8 cellular contexts compared by ENCODE assay signal in genomic region chr22:30325065-30325720, GRCh38. TPM values are rescaled to one million over a fixed set of nuclear protein-coding genes. Genes with fewer than 3 reads are reported as not detected.
DNase-seq lines count a peak whose midpoint lies in the region; ATAC-seq and TF ChIP-seq lines count a peak whose summit lies in the region.

No MANE protein-coding gene starts in this region.

- DNase-seq in SJSA1 (ENCODE audit: low read depth in 1 of 2, low spot score in 2 of 2) = peak; percentile 69 to 79
- DNase-seq in neural crest cell (ENCODE audit: low read depth, low spot score) = no peak
- DNase-seq in NCI-H2171 treated with DMSO at 0.1 percent for 48 hours (lab: John Stamatoyannopoulos, UW) = no peak

- ATAC-seq in esophagus mucosa (peak; percentile 48), HG03097 (IDR thresholded peaks at IDR 0.05; ENCODE audit: low FRiP score, unreplicated experiment) (no peak), HG03565 (IDR thresholded peaks at IDR 0.05; ENCODE audit: unreplicated experiment) (no peak), GM21447 (IDR thresholded peaks at IDR 0.05; ENCODE audit: unreplicated experiment) (no peak)

- no peaks in the 10 kb centered on the region for H3K9me3 Mint-ChIP-seq in neural crest cell

- peaks cover 3% of the 10 kb centered on the region for H3K9me3 ChIP-seq in SJSA1 (replicated peaks)

- H3K4me3 ChIP-seq in GM08714 (ENCODE audit: low read length) (peak overlapping the region; percentile 94), SJSA1 (peak overlapping the region; percentile 99)

- H3K36me3 ChIP-seq in SJSA1 = peaks cover 44% of the 10 kb centered on the region

- H3K27ac Mint-ChIP-seq in neural crest cell (ENCODE audit: unreplicated experiment) = no peak overlapping the region

- H3K27me3 ChIP-seq in SJSA1 (replicated peaks) = no peaks in the 10 kb centered on the region

- H3K36me3 Mint-ChIP-seq in neural crest cell (ENCODE audit: low read depth) = no peaks in the 10 kb centered on the region

- peaks cover 29% of the 10 kb centered on the region for H3K4me1 ChIP-seq in SJSA1 (replicated peaks)

- peak overlapping the region; percentile 89 for H3K4me3 Mint-ChIP-seq in neural crest cell

- H3K4me1 Mint-ChIP-seq in neural crest cell = peaks cover 23% of the 10 kb centered on the region

- no peak for TF ChIP-seq CTCF in neural crest cell (conservative IDR thresholded peaks at IDR 0.05)

- H3K27ac ChIP-seq in SJSA1 = peak overlapping the region; percentile 14

- H3K27me3 Mint-ChIP-seq in neural crest cell (ENCODE audit: low read depth) = no peaks in the 10 kb centered on the region

RNA-seq across cellular contexts. Expression of gene TBC1D10A, which starts 1.5 kb away (rescaled TPM):
- total RNA-seq in SJSA1 (2014; rRNA removed; shearing (Covaris generic)) = 17.4 and 18.1 TPM in 2 replicates
- total RNA-seq in esophagus mucosa = 44.5 TPM
- 8.2 and 8.5 TPM in 2 replicates for total RNA-seq in neural crest cell

RNA-seq across cellular contexts. Expression of gene SF3A1, which starts 31.5 kb away (rescaled TPM):
- total RNA-seq in SJSA1 (2014; rRNA removed; shearing (Covaris generic)) = 12.1 and 37.2 TPM in 2 replicates
- total RNA-seq in esophagus mucosa (111 TPM), neural crest cell (252 and 265 TPM in 2 replicates)

RNA-seq across cellular contexts. Expression of gene CCDC157, which starts 31.6 kb away (rescaled TPM):
- 1.9 and 4.5 TPM in 2 replicates for total RNA-seq in SJSA1 (2014; rRNA removed; shearing (Covaris generic))
- 1.2 TPM for total RNA-seq in esophagus mucosa
- 8.3 and 9.3 TPM in 2 replicates for total RNA-seq in neural crest cell

RNA-seq across cellular contexts. Expression of gene CASTOR1, which starts 35.9 kb away (rescaled TPM):
- total RNA-seq in SJSA1 (2014; rRNA removed; shearing (Covaris generic)) = 9.1 and 10.8 TPM in 2 replicates
- 43.7 TPM for total RNA-seq in esophagus mucosa
- 6.2 and 8.7 TPM in 2 replicates for total RNA-seq in neural crest cell

RNA-seq across cellular contexts. Expression of gene OSM, which starts 58.5 kb away (rescaled TPM):
- not detected in 2 replicates for total RNA-seq in SJSA1 (2014; rRNA removed; shearing (Covaris generic))
- total RNA-seq in esophagus mucosa (0.28 TPM), neural crest cell (not detected in 2 replicates)

Comparison
In these comparisons a context has a peak if more than half of its experiments do, and no peak if none do; other contexts are left out.
1. DNase-seq: peak in SJSA1 (2 of 2); none in neural crest cell (single experiment) and NCI-H2171 treated with DMSO at 0.1 percent for 48 hours (single experiment).